Comparison of ENCODE assay signal across 17 cellular contexts in the genomic region with DNA sequence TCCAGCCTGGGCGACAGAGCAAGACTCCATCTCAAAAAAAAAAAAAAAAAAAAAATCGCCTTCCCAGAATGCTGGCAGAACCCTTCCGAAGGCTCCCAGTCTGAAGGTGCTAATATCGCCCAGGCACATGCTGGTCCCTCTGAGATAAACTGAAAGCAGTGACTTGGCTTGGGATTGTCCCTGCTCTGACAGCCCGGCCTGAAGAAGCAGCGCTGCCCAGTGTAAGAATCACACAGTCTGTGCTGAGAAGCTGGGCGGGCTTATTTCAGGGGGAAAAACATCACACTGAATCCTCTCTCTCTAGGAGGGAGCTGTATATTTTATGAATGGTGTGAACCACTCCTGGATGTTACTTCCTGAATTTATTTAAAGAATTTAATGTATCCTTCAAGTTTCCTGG. TPM values are rescaled to one million over a fixed set of nuclear protein-coding genes. Genes with fewer than 3 reads are reported as not detected.
A peak's percentile ranks its signal among the peaks of the same experiment; 100 is the strongest.
DNase-seq lines count a peak whose midpoint lies in the region; ATAC-seq and TF ChIP-seq lines count a peak whose summit lies in the region.
"Had no signal": no experiment of that assay in that cellular context is flagged by ENCODE, and none has a peak within 500 bp of the region (broad histone marks: within the 10 kb centered on the region; RNA-seq: fewer than 3 reads in every experiment).

No MANE protein-coding gene starts in this region.

- H3K27ac Mint-ChIP-seq in naive B cell = peak overlapping the region in 4 of 6 donors; percentile 16 to 63 (median 55)
- H3K27ac Mint-ChIP-seq: activated T-helper 17 cell treated with anti-CD3 and anti-CD28 coated beads, Interleukin-2, amount 50 U/mL, for 72 hours; T-helper 1 cell treated with Interleukin-12 subunit alpha and Interleukin-12 subunit beta and Interleukin-4 antibody, amounts not matched to agents 30 μg/mL and 1 μg/mL, for 36 hours; type B pancreatic cell had no signal

- H3K9me3 Mint-ChIP-seq in naive B cell = no peaks in the 10 kb centered on the region
- H3K9me3 Mint-ChIP-seq: activated T-helper 17 cell treated with anti-CD3 and anti-CD28 coated beads, Interleukin-2, amount 50 U/mL, for 72 hours; T-helper 1 cell treated with Interleukin-12 subunit alpha and Interleukin-12 subunit beta and Interleukin-4 antibody, amounts not matched to agents 30 μg/mL and 1 μg/mL, for 36 hours; type B pancreatic cell had no signal

- H3K4me1 Mint-ChIP-seq in naive B cell = peaks cover 13 to 36% (median 35%) of the 10 kb centered on the region in 3 donors
- H3K4me1 Mint-ChIP-seq: activated T-helper 17 cell treated with anti-CD3 and anti-CD28 coated beads, Interleukin-2, amount 50 U/mL, for 72 hours had no signal

- DNase-seq in GM10266 (ENCODE audit: extremely low spot score) = peak; percentile 39
- no peak for DNase-seq in naive B cell
- no peak for DNase-seq in NCI-H2029 treated with DMSO at 0.1 percent for 48 hours (lab: John Stamatoyannopoulos, UW)
- no peak for DNase-seq in NCI-H226
- no peak for DNase-seq in activated gamma-delta T cell (lab: John Stamatoyannopoulos, UW)
- DNase-seq in putamen (ENCODE audit: low spot score) = no peak
- DNase-seq: activated CD4-positive, alpha-beta T cell treated with anti-CD3 and anti-CD28 coated beads, Interleukin-2, amount 50 U/mL, for 1 hour; DMS 273 treated with DMSO at 0.1 percent for 48 hours; effector CD4-positive, alpha-beta T cell; HCEC 1CT; NCI-H187 treated with DMSO at 0.1 percent for 48 hours; NCI-H69 had no signal

- no peak for TF ChIP-seq CTCF in GM10266 (IDR thresholded peaks at IDR 0.05; ENCODE audit: control insufficient read depth, insufficient read depth, low read depth, missing control alignments)

- no peaks in the 10 kb centered on the region for H3K27me3 Mint-ChIP-seq in naive B cell

- no peaks in the 10 kb centered on the region for H3K36me3 Mint-ChIP-seq in naive B cell
- H3K36me3 Mint-ChIP-seq: type B pancreatic cell had no signal

- H3K4me3 Mint-ChIP-seq in naive B cell = peak overlapping the region in 2 of 8 donors; percentile 32 to 38
- H3K4me3 Mint-ChIP-seq: activated T-helper 17 cell treated with anti-CD3 and anti-CD28 coated beads, Interleukin-2, amount 50 U/mL, for 72 hours; T-helper 1 cell treated with Interleukin-12 subunit alpha and Interleukin-12 subunit beta and Interleukin-4 antibody, amounts not matched to agents 30 μg/mL and 1 μg/mL, for 36 hours; type B pancreatic cell had no signal

- peak; percentile 63 for ATAC-seq in GM21723 (IDR thresholded peaks at IDR 0.05; ENCODE audit: unreplicated experiment)
- ATAC-seq in naive B cell (ENCODE audit: low read depth in 2 of 2) = peak in 1 of 2 donors; percentile 9
- ATAC-seq: activated T-helper 17 cell treated with anti-CD3 and anti-CD28 coated beads, Interleukin-2, amount 50 U/mL, for 72 hours had no signal

TF ChIP-seq in PFSK-1, 5 proteins besides CTCF, POLR2A, EP300 and RAD21:
- TF ChIP-seq POLR2AphosphoS5 (IDR thresholded peaks at IDR 0.05; ENCODE audit: low read depth, low read length) (peak; percentile 29; the same call in 1 of the 2 replicates), TAF1 (IDR thresholded peaks at IDR 0.05; ENCODE audit: borderline replicate concordance, insufficient read depth, low read length) (0 out of 2 replicates have a peak, but pooled peaks have one; percentile 24)
- TF ChIP-seq, protein P1, sequence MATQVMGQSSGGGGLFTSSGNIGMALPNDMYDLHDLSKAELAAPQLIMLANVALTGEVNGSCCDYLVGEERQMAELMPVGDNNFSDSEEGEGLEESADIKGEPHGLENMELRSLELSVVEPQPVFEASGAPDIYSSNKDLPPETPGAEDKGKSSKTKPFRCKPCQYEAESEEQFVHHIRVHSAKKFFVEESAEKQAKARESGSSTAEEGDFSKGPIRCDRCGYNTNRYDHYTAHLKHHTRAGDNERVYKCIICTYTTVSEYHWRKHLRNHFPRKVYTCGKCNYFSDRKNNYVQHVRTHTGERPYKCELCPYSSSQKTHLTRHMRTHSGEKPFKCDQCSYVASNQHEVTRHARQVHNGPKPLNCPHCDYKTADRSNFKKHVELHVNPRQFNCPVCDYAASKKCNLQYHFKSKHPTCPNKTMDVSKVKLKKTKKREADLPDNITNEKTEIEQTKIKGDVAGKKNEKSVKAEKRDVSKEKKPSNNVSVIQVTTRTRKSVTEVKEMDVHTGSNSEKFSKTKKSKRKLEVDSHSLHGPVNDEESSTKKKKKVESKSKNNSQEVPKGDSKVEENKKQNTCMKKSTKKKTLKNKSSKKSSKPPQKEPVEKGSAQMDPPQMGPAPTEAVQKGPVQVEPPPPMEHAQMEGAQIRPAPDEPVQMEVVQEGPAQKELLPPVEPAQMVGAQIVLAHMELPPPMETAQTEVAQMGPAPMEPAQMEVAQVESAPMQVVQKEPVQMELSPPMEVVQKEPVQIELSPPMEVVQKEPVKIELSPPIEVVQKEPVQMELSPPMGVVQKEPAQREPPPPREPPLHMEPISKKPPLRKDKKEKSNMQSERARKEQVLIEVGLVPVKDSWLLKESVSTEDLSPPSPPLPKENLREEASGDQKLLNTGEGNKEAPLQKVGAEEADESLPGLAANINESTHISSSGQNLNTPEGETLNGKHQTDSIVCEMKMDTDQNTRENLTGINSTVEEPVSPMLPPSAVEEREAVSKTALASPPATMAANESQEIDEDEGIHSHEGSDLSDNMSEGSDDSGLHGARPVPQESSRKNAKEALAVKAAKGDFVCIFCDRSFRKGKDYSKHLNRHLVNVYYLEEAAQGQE (IDR thresholded peaks at IDR 0.05; ENCODE audit: insufficient read depth in 1 of 2, low read depth in 2 of 2, low read length in 2 of 2) = no peak

RNA-seq across cellular contexts. Expression of a gene that starts 36.4 kb away (rescaled TPM):
- polyA plus RNA-seq in PFSK-1 (2012; ENCODE audit: insufficient read length, low read depth) = 26.7 TPM
- polyA plus RNA-seq in naive B cell (ENCODE audit: low read depth in 6 of 6) = 1 to 10 TPM in 5 of 6 donors, not detected in 1; 1.1 to 3.6 (median 1.8) TPM
